In genomic region chr20:47466193-47466592, GRCh38 we compare ENCODE assay signal across 31 cellular contexts. TPM values are rescaled to one million over a fixed set of nuclear protein-coding genes. Genes with fewer than 3 reads are reported as not detected.
A peak's percentile ranks its signal among the peaks of the same experiment; 100 is the strongest.
DNase-seq lines count a peak whose midpoint lies in the region; ATAC-seq and TF ChIP-seq lines count a peak whose summit lies in the region.
"Had no signal": no experiment of that assay in that cellular context is flagged by ENCODE, and none has a peak within 500 bp of the region (broad histone marks: within the 10 kb centered on the region; RNA-seq: fewer than 3 reads in every experiment).

No MANE protein-coding gene starts in this region.

- H3K4me1 ChIP-seq in RWPE2 (ENCODE audit: insufficient read depth, poor library complexity, severe bottlenecking) (peaks cover 22% of the 10 kb centered on the region), suprapubic skin (peaks cover 18% of the 10 kb centered on the region)

- H3K36me3 ChIP-seq in RWPE2 (ENCODE audit: low read depth) (no peaks in the 10 kb centered on the region), suprapubic skin (no peaks in the 10 kb centered on the region)
- H3K36me3 ChIP-seq: BLaER1, tibial nerve had no signal

- ATAC-seq in RWPE2 (ENCODE audit: low read depth): no peak
- ATAC-seq in stimulated activated memory B cell treated with anti-CD40 and anti-IgM and Interleukin-4, amounts not matched to agents 10 μg/mL and 1 μg/mL and 100 μg/mL, for 72 hours: no peak
- ATAC-seq: activated CD4-positive, CD25-positive, alpha-beta regulatory T cell treated with anti-CD3 and anti-CD28 coated beads, Interleukin-2, amount 50 U/mL, for 24 hours; SK-N-SH treated with all-trans-retinoic acid at 6 μM for 48 hours; stimulated activated effector memory CD8-positive, alpha-beta T cell treated with anti-CD3 and anti-CD28 coated beads, Interleukin-12 subunit alpha, Interleukin-12 subunit beta, amount 100 ng/mL, for 72 hours had no signal

- H3K27ac ChIP-seq in RWPE2 (ENCODE audit: poor library complexity, severe bottlenecking) (peak overlapping the region; percentile 87), suprapubic skin (no peak overlapping the region)
- H3K27ac ChIP-seq: BLaER1, tibial nerve had no signal

- H3K9me3 Mint-ChIP-seq in stimulated activated memory B cell treated with anti-CD40 and anti-IgM and Interleukin-4, amounts not matched to agents 10 μg/mL and 1 μg/mL and 100 μg/mL, for 72 hours: no peaks in the 10 kb centered on the region
- H3K9me3 Mint-ChIP-seq: activated naive CD4-positive, alpha-beta T cell treated with anti-CD3 and anti-CD28 coated beads for 36 hours; neural crest cell; stimulated activated effector memory CD8-positive, alpha-beta T cell treated with anti-CD3 and anti-CD28 coated beads, Interleukin-12 subunit alpha, Interleukin-12 subunit beta, amount 100 ng/mL, for 72 hours; T-helper 2 cell treated with Interferon-gamma antibody and Interleukin-4, amounts not matched to agents 5 μg/mL and 100 μg/mL, for 36 hours had no signal

- H3K9me3 ChIP-seq in RWPE2 (ENCODE audit: severe bottlenecking) (no peaks in the 10 kb centered on the region), suprapubic skin (no peaks in the 10 kb centered on the region)
- H3K9me3 ChIP-seq: BLaER1, tibial nerve had no signal

- no peaks in the 10 kb centered on the region for H3K36me3 Mint-ChIP-seq in stimulated activated memory B cell treated with anti-CD40 and anti-IgM and Interleukin-4, amounts not matched to agents 10 μg/mL and 1 μg/mL and 100 μg/mL, for 72 hours
- H3K36me3 Mint-ChIP-seq: stimulated activated effector memory CD8-positive, alpha-beta T cell treated with anti-CD3 and anti-CD28 coated beads, Interleukin-12 subunit alpha, Interleukin-12 subunit beta, amount 100 ng/mL, for 72 hours had no signal

- TF ChIP-seq EP300 in suprapubic skin (IDR thresholded peaks at IDR 0.05): no peak

- peaks cover 43% of the 10 kb centered on the region for H3K4me1 Mint-ChIP-seq in stimulated activated memory B cell treated with anti-CD40 and anti-IgM and Interleukin-4, amounts not matched to agents 10 μg/mL and 1 μg/mL and 100 μg/mL, for 72 hours

- TF ChIP-seq CTCF in RWPE2 (IDR thresholded peaks at IDR 0.05; ENCODE audit: poor library complexity, severe bottlenecking) (no peak), fibroblast of the aortic adventitia (IDR thresholded peaks at IDR 0.05; ENCODE audit: insufficient read depth, low read length) (no peak), suprapubic skin (IDR thresholded peaks at IDR 0.05) (no peak)

- WGBS in suprapubic skin: 84% methylated on average over 2 of the region's 2 CpGs

- no peaks in the 10 kb centered on the region for H3K27me3 Mint-ChIP-seq in stimulated activated memory B cell treated with anti-CD40 and anti-IgM and Interleukin-4, amounts not matched to agents 10 μg/mL and 1 μg/mL and 100 μg/mL, for 72 hours

- no peak overlapping the region for H3K4me3 Mint-ChIP-seq in stimulated activated memory B cell treated with anti-CD40 and anti-IgM and Interleukin-4, amounts not matched to agents 10 μg/mL and 1 μg/mL and 100 μg/mL, for 72 hours
- H3K4me3 Mint-ChIP-seq: activated naive CD4-positive, alpha-beta T cell treated with anti-CD3 and anti-CD28 coated beads for 36 hours; neural crest cell; stimulated activated effector memory CD8-positive, alpha-beta T cell treated with anti-CD3 and anti-CD28 coated beads, Interleukin-12 subunit alpha, Interleukin-12 subunit beta, amount 100 ng/mL, for 72 hours; T-helper 2 cell treated with Interferon-gamma antibody and Interleukin-4, amounts not matched to agents 5 μg/mL and 100 μg/mL, for 36 hours had no signal

- H3K27ac Mint-ChIP-seq in stimulated activated memory B cell treated with anti-CD40 and anti-IgM and Interleukin-4, amounts not matched to agents 10 μg/mL and 1 μg/mL and 100 μg/mL, for 72 hours: peak overlapping the region; percentile 96
- H3K27ac Mint-ChIP-seq: activated naive CD4-positive, alpha-beta T cell treated with anti-CD3 and anti-CD28 coated beads for 36 hours; stimulated activated effector memory CD8-positive, alpha-beta T cell treated with anti-CD3 and anti-CD28 coated beads, Interleukin-12 subunit alpha, Interleukin-12 subunit beta, amount 100 ng/mL, for 72 hours; T-helper 2 cell treated with Interferon-gamma antibody and Interleukin-4, amounts not matched to agents 5 μg/mL and 100 μg/mL, for 36 hours had no signal

- H3K27me3 ChIP-seq in RWPE2 (ENCODE audit: insufficient read depth, poor library complexity, severe bottlenecking) (no peaks in the 10 kb centered on the region), suprapubic skin (no peaks in the 10 kb centered on the region)
- H3K27me3 ChIP-seq: BLaER1, hepatocyte, tibial nerve had no signal

- TF ChIP-seq POLR2A in suprapubic skin (IDR thresholded peaks at IDR 0.05): no peak

- peak; percentile 57 for DNase-seq in GM03348 (ENCODE audit: low spot score)
- no peak for DNase-seq in RWPE2 (ENCODE audit: low spot score)
- peak; percentile 60 for DNase-seq in fibroblast of the aortic adventitia (ENCODE audit: low read depth)
- DNase-seq in NCI-H1930 (lab: John Stamatoyannopoulos, UW): no peak
- DNase-seq in hippocampal formation (lab: John Stamatoyannopoulos, UW): no peak
- no peak for DNase-seq in NCI-H1694 (lab: John Stamatoyannopoulos, UW)
- DNase-seq in suprapubic skin (ENCODE audit: low spot score in 2 of 2): no peak
- DNase-seq: activated naive CD4-positive, alpha-beta T cell treated with anti-CD3 and anti-CD28 coated beads for 36 hours; activated T-cell treated with anti-CD3 and anti-CD28 coated beads, Interleukin-2, amount 50 U/mL, for 1 hour; anterior cingulate cortex; Calu3; central memory CD4-positive, alpha-beta T cell; EL; foreskin melanocyte; HCEC 1CT; IMR-90; MM.1S; NCI-H1436 treated with DMSO at 0.1 percent for 48 hours; NCI-H2171; NCI-H526; RPMI8226; stimulated activated CD4-positive, alpha-beta T cell treated with anti-CD3 and anti-CD28 coated beads, Interleukin-2, amount 100 ng/mL, for 24 hours had no signal

- H3K4me3 ChIP-seq in RWPE2 (ENCODE audit: severe bottlenecking) (no peak overlapping the region), fibroblast of the aortic adventitia (ENCODE audit: low read depth, low read length) (no peak overlapping the region), suprapubic skin (no peak overlapping the region)
- H3K4me3 ChIP-seq: BLaER1, hepatocyte, tibial nerve had no signal

RNA-seq across cellular contexts. Expression of gene NCOA3, which starts 35.5 kb away (rescaled TPM):
- total RNA-seq in fibroblast of the aortic adventitia (ENCODE audit: low replicate concordance) (29.8 and 53.3 TPM in 2 replicates), suprapubic skin (10 to 100 TPM; 45.1 to 77.8 (median 56.3) TPM)

Comparison
In these comparisons a context has a peak if more than half of its experiments do, and no peak if none do; other contexts are left out.
1. DNase-seq: peak in GM03348 (single experiment) and fibroblast of the aortic adventitia (single experiment); none in RWPE2 (single experiment), NCI-H1930 (0 of 2), hippocampal formation (0 of 2), NCI-H1694 (single experiment) and suprapubic skin (0 of 2).